ENCODE assay signal across 9 cellular contexts in the genomic region with DNA sequence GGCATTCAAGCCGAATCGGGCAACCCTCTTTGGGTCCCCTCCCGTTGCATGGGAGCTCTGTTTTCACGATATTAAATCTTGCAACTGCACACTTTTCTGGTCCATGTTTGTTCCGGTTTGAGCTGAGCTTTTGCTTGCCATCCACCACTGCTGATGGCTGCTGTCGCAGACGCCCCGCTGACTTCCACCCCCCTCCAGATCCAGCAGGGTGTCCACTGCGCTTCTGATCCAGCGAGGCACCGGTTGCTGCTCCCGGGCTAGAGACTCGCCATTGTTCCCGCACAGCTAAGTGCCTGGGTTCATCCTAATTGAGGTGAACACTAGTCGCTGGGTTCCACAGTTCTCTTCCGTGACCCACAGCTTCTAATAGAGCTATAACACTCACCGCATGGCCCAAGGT. TPM values are rescaled to one million over a fixed set of nuclear protein-coding genes. Genes with fewer than 3 reads are reported as not detected.
DNase-seq lines count a peak whose midpoint lies in the region; ATAC-seq and TF ChIP-seq lines count a peak whose summit lies in the region.
"Had no signal": no experiment of that assay in that cellular context is flagged by ENCODE, and none has a peak within 500 bp of the region (broad histone marks: within the 10 kb centered on the region; RNA-seq: fewer than 3 reads in every experiment).

No MANE protein-coding gene starts in this region.

- H3K79me2 ChIP-seq in HCT116 (ENCODE audit: insufficient read depth, low read length), result no peaks in the 10 kb centered on the region

- POLR2A ChIA-PET in A673 (lab: Charles Lee; ENCODE audit: low non-redundant PET) (no interaction called here), HCT116 (lab: Charles Lee) (no interaction called here)

- H3K4me3 ChIP-seq in A673 (ENCODE audit: low read depth, low read length, poor library complexity, severe bottlenecking) (peak overlapping the region; percentile 85), HCT116 (replicated peaks in 1 of 2; ENCODE audit: low read depth in 1 of 2, low read length in 2 of 2) (peak overlapping the region; percentile 78 to 81), brain microvascular endothelial cell (ENCODE audit: low read depth, low read length) (peak overlapping the region; percentile 74), muscle layer of duodenum (ENCODE audit: low read depth in 1 of 2, low read length in 2 of 2) (peak overlapping the region; percentile 83 to 91)

- H4K20me1 ChIP-seq in HCT116 (ENCODE audit: insufficient read depth), result no peaks in the 10 kb centered on the region

- BruUV-seq in A673 (replicated peaks; lab: Mats Ljungman, UMichigan) (no TSS peak), HCT116 (replicated peaks; lab: Mats Ljungman, UMichigan) (no TSS peak)

- H3K4me2 ChIP-seq in HCT116 (ENCODE audit: low read length), result peak overlapping the region; percentile 95

- in situ Hi-C loops in brain microvascular endothelial cell (cut with HindIII; ENCODE audit: low pct_ligation_motif_present, low sequenced_read_pairs), result no loop called here

- ATAC-seq in HCT116 (no peak), GM18867 (IDR thresholded peaks at IDR 0.05; ENCODE audit: unreplicated experiment) (no peak)

- H3K27me3 ChIP-seq in A673 (replicated peaks; ENCODE audit: insufficient read depth, low read depth, low read length, poor library complexity), result no peaks in the 10 kb centered on the region
- H3K27me3 ChIP-seq in HCT116 (ENCODE audit: insufficient read depth, low read length), result no peaks in the 10 kb centered on the region
- no peaks in the 10 kb centered on the region for H3K27me3 ChIP-seq in brain microvascular endothelial cell (replicated peaks)
- H3K27me3 ChIP-seq in muscle layer of duodenum (ENCODE audit: low read depth, low read length), result no peaks in the 10 kb centered on the region

- H2AFZ ChIP-seq in HCT116 (ENCODE audit: low read depth, low read length, poor library complexity, severe bottlenecking), result no peak overlapping the region

- DNase-seq in A673 (ENCODE audit: low spot score), result no peak
- no peak for DNase-seq in HCT116 (ENCODE audit: low read depth, low spot score)
- no peak for DNase-seq in brain microvascular endothelial cell
- DNase-seq in NCI-H1105 treated with DMSO at 0.1 percent for 48 hours (lab: John Stamatoyannopoulos, UW), result no peak
- no peak for DNase-seq in DMS53 (lab: John Stamatoyannopoulos, UW)
- DNase-seq in NCI-H1930 (lab: John Stamatoyannopoulos, UW), result no peak
- DNase-seq: GF-D8 had no signal

- CTCF ChIA-PET in A673 (lab: Charles Lee) (no interaction called here), HCT116 (lab: Charles Lee) (interaction anchor here (1.2 kb wide), 1 partner anchor 17 kb away, joined by 4 read pairs; no protein-coding TSS in a partner anchor)

- no peak for TF ChIP-seq CTCF in A673 (conservative IDR thresholded peaks at IDR 0.05; ENCODE audit: low read depth, low read length)
- no peak for TF ChIP-seq CTCF in HCT116 (IDR thresholded peaks at IDR 0.05 in 2 of 3, conservative IDR thresholded peaks at IDR 0.05 in 1 of 3; ENCODE audit: borderline replicate concordance in 1 of 3, insufficient read depth in 1 of 3, low read depth in 2 of 3, low read length in 2 of 3)
- no peak for TF ChIP-seq CTCF in brain microvascular endothelial cell (IDR thresholded peaks at IDR 0.05; ENCODE audit: low read depth, low read length, missing control alignments)

- H3K9me3 ChIP-seq in A673 (ENCODE audit: low read depth, low read length, poor library complexity, severe bottlenecking), result no peaks in the 10 kb centered on the region
- H3K9me3 ChIP-seq in HCT116 (ENCODE audit: control insufficient read depth in 1 of 2, insufficient read depth in 1 of 2, low read depth in 1 of 2, low read length in 2 of 2), result no peaks in the 10 kb centered on the region
- no peaks in the 10 kb centered on the region for H3K9me3 ChIP-seq in muscle layer of duodenum (ENCODE audit: control insufficient read depth in 1 of 2, low read length in 2 of 2)

- TF ChIP-seq POLR2A in HCT116 (IDR thresholded peaks at IDR 0.05; ENCODE audit: borderline replicate concordance, extremely low read depth, insufficient read depth, insufficient read length), result no peak

- H3K9me2 ChIP-seq in HCT116 (ENCODE audit: insufficient read depth), result no peaks in the 10 kb centered on the region

- RAD21 ChIA-PET in HCT116 (lab: Charles Lee; ENCODE audit: low non-redundant PET in 1 of 2, low total read pairs in 2 of 2, uncharacterized antibody in 2 of 2, unreplicated experiment in 2 of 2), result no interaction called here

- H3K27ac ChIP-seq in A673 (ENCODE audit: low read depth, low read length, poor library complexity, severe bottlenecking) (peak overlapping the region; percentile 72), HCT116 (ENCODE audit: low read depth, low read length) (no peak overlapping the region), brain microvascular endothelial cell (no peak overlapping the region), muscle layer of duodenum (ENCODE audit: low read length) (no peak overlapping the region)

- H3K4me1 ChIP-seq in A673 (ENCODE audit: insufficient read depth, low read length, poor library complexity, severe bottlenecking), result no peaks in the 10 kb centered on the region
- peaks cover 5 to 16% of the 10 kb centered on the region in 2 experiments; a peak in 2 of 4 replicates for H3K4me1 ChIP-seq in HCT116 (ENCODE audit: control insufficient read depth in 1 of 2, insufficient read depth in 2 of 2, low read length in 2 of 2)
- peaks cover 9 to 27% of the 10 kb centered on the region in 2 donors for H3K4me1 ChIP-seq in muscle layer of duodenum (ENCODE audit: control insufficient read depth in 1 of 2, insufficient read depth in 2 of 2, low read length in 2 of 2)

- no peak for TF ChIP-seq RAD21 in HCT116 (IDR thresholded peaks at IDR 0.05; ENCODE audit: low read depth)

- H3K36me3 ChIP-seq in A673 (ENCODE audit: insufficient read depth, low read length, poor library complexity, severe bottlenecking) (no peaks in the 10 kb centered on the region), HCT116 (ENCODE audit: control insufficient read depth in 1 of 2, insufficient read depth in 2 of 2, low read length in 2 of 2) (no peaks in the 10 kb centered on the region), brain microvascular endothelial cell (replicated peaks) (no peaks in the 10 kb centered on the region), muscle layer of duodenum (ENCODE audit: control insufficient read depth in 1 of 2, insufficient read depth in 2 of 2, low read length in 2 of 2) (no peaks in the 10 kb centered on the region)

- H3K9ac ChIP-seq in HCT116 (ENCODE audit: low read length), result peak overlapping the region; percentile 78

- intact Hi-C loops in A673 (cut with micrococcal nuclease; ENCODE audit: unreplicated experiment) (no loop called here), HCT116 (cut with micrococcal nuclease) (no loop called here)

TF ChIP-seq in HCT116, 20 proteins besides CTCF, POLR2A, EP300 and RAD21 (continues in another document):
- TF ChIP-seq FOSL1 (IDR thresholded peaks at IDR 0.05; ENCODE audit: low read depth) (no peak), ZFX (IDR thresholded peaks at IDR 0.05) (no peak), JUND (IDR thresholded peaks at IDR 0.05) (no peak), EZH2 (IDR thresholded peaks at IDR 0.05) (no peak), YY1 (IDR thresholded peaks at IDR 0.05; ENCODE audit: extremely low read depth, insufficient replicate concordance, low read depth, low read length) (no peak), EGR1 (IDR thresholded peaks at IDR 0.05; ENCODE audit: low read depth) (no peak), POLR2AphosphoS5 (IDR thresholded peaks at IDR 0.05; ENCODE audit: low read depth, low read length) (no peak), ZNF274 (IDR thresholded peaks at IDR 0.05; ENCODE audit: low read depth, low read length) (no peak), CBX3 (IDR thresholded peaks at IDR 0.05; ENCODE audit: low read depth) (no peak), EZH2phosphoT487 (IDR thresholded peaks at IDR 0.05; ENCODE audit: borderline replicate concordance) (no peak), ZBTB33 (IDR thresholded peaks at IDR 0.05; ENCODE audit: extremely low read depth, insufficient replicate concordance, low read length) (no peak), ELF1 (IDR thresholded peaks at IDR 0.05; ENCODE audit: borderline replicate concordance, low read depth) (no peak), SIN3A (IDR thresholded peaks at IDR 0.05; ENCODE audit: low read depth) (no peak)
- TF ChIP-seq, protein P1, sequence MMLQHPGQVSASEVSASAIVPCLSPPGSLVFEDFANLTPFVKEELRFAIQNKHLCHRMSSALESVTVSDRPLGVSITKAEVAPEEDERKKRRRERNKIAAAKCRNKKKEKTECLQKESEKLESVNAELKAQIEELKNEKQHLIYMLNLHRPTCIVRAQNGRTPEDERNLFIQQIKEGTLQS (IDR thresholded peaks at IDR 0.05), result no peak
- TF ChIP-seq, protein P2, sequence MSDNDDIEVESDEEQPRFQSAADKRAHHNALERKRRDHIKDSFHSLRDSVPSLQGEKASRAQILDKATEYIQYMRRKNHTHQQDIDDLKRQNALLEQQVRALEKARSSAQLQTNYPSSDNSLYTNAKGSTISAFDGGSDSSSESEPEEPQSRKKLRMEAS (IDR thresholded peaks at IDR 0.05), result no peak

RNA-seq across cellular contexts. Expression of gene ACOX3, which starts 13.3 kb away (rescaled TPM):
- 14.3 and 18.9 TPM in 2 replicates for total RNA-seq in A673 (2021)
- total RNA-seq in HCT116 (2021; ENCODE audit: unreplicated experiment), result 16.9 TPM
- polyA plus RNA-seq in HCT116 (2012), result 14.0 and 14.6 TPM in 2 replicates

RNA-seq across cellular contexts. Expression of gene TRMT44, which starts 13.3 kb away (rescaled TPM):
- total RNA-seq in A673 (2021) (22.4 and 22.9 TPM in 2 replicates), HCT116 (2021; ENCODE audit: unreplicated experiment) (25.8 TPM)
- polyA plus RNA-seq in HCT116 (2012), result 8.2 and 10.2 TPM in 2 replicates
